Comparison of ENCODE assay signal across 19 cellular contexts in genomic region chr3:52857108-52857507, GRCh38. TPM values are rescaled to one million over a fixed set of nuclear protein-coding genes. Genes with fewer than 3 reads are reported as not detected.
DNase-seq lines count a peak whose midpoint lies in the region; ATAC-seq, FAIRE-seq and TF ChIP-seq lines count a peak whose summit lies in the region.
"Had no signal": no experiment of that assay in that cellular context is flagged by ENCODE, and none has a peak within 500 bp of the region (broad histone marks: within the 10 kb centered on the region; RNA-seq: fewer than 3 reads in every experiment).

No MANE protein-coding gene starts in this region.

- no peaks in the 10 kb centered on the region for H3K27me3 ChIP-seq in CD4-positive, alpha-beta memory T cell (ENCODE audit: insufficient read depth, low read length)
- no peaks in the 10 kb centered on the region for H3K27me3 ChIP-seq in spleen (replicated peaks in 1 of 7)

- H3K9ac ChIP-seq in kidney (ENCODE audit: low read length in 2 of 2) = no peak overlapping the region

- H3K4me3 Mint-ChIP-seq in CD4-positive, alpha-beta memory T cell = no peak overlapping the region
- H3K4me3 Mint-ChIP-seq in effector memory CD8-positive, alpha-beta T cell = no peak overlapping the region
- no peak overlapping the region for H3K4me3 Mint-ChIP-seq in activated T-cell treated with anti-CD3 and anti-CD28 coated beads, Interleukin-2, amount 50 U/mL, for 72 hours
- H3K4me3 Mint-ChIP-seq: B cell; CD8-positive, alpha-beta T cell; GM23338 had no signal

- no peak overlapping the region for H3K27ac ChIP-seq in CD4-positive, alpha-beta memory T cell (ENCODE audit: low read depth, low read length)
- H3K27ac ChIP-seq in spleen = no peak overlapping the region
- no peak overlapping the region for H3K27ac ChIP-seq in kidney (ENCODE audit: low read depth in 2 of 2, low read length in 2 of 2)

- no peaks in the 10 kb centered on the region for H3K9me3 ChIP-seq in CD4-positive, alpha-beta memory T cell (ENCODE audit: control insufficient read depth in 1 of 2, low read length in 2 of 2)
- H3K9me3 ChIP-seq in spleen = no peaks in the 10 kb centered on the region
- H3K9me3 ChIP-seq in kidney (ENCODE audit: control insufficient read depth in 1 of 2, low read length in 2 of 2) = no peaks in the 10 kb centered on the region

- ATAC-seq in GM21423 (IDR thresholded peaks at IDR 0.05; ENCODE audit: unreplicated experiment) = peak; percentile 18
- no peak for ATAC-seq in effector memory CD8-positive, alpha-beta T cell (replicated peaks)
- ATAC-seq in HG03159 (IDR thresholded peaks at IDR 0.05; ENCODE audit: unreplicated experiment) = no peak
- ATAC-seq in activated T-cell treated with anti-CD3 and anti-CD28 coated beads, Interleukin-2, amount 50 U/mL, for 72 hours (replicated peaks in 1 of 2) = no peak
- ATAC-seq: CD8-positive, alpha-beta T cell; GM23338 had no signal

- H3K4me3 ChIP-seq in CD4-positive, alpha-beta memory T cell (ENCODE audit: low read length in 2 of 2) = no peak overlapping the region
- H3K4me3 ChIP-seq in spleen = no peak overlapping the region
- H3K4me3 ChIP-seq in kidney (ENCODE audit: low read length in 2 of 2) = no peak overlapping the region
- H3K4me3 ChIP-seq: GM23338 had no signal

- peak overlapping the region in 4 of 7 donors; percentile 31 to 81 (median 38) for H3K27ac Mint-ChIP-seq in CD4-positive, alpha-beta memory T cell
- peak overlapping the region; percentile 68 to 72 for H3K27ac Mint-ChIP-seq in effector memory CD8-positive, alpha-beta T cell
- H3K27ac Mint-ChIP-seq in activated T-cell treated with anti-CD3 and anti-CD28 coated beads, Interleukin-2, amount 50 U/mL, for 72 hours = no peak overlapping the region
- H3K27ac Mint-ChIP-seq: B cell; CD8-positive, alpha-beta T cell had no signal

- FAIRE-seq in kidney (lab: Jason Lieb, UNC) = no peak
- FAIRE-seq: D721Med had no signal

- 88 to 94% (median 90%) methylated on average over 3 of the region's 3 CpGs for WGBS in spleen, 5 donors

- no peaks in the 10 kb centered on the region for H3K4me1 ChIP-seq in CD4-positive, alpha-beta memory T cell (ENCODE audit: insufficient read depth, low read length)
- H3K4me1 ChIP-seq in spleen = no peaks in the 10 kb centered on the region
- no peaks in the 10 kb centered on the region for H3K4me1 ChIP-seq in kidney (ENCODE audit: control insufficient read depth in 1 of 2, insufficient read depth in 1 of 2, low read depth in 1 of 2, low read length in 2 of 2)

- H3K4me1 Mint-ChIP-seq in CD4-positive, alpha-beta memory T cell = peaks cover 0 to 14% (median 3%) of the 10 kb centered on the region in 4 donors
- H3K4me1 Mint-ChIP-seq in effector memory CD8-positive, alpha-beta T cell (ENCODE audit: low read depth in 2 of 2) = peaks cover 6 to 23% of the 10 kb centered on the region in 2 donors
- H3K4me1 Mint-ChIP-seq in activated T-cell treated with anti-CD3 and anti-CD28 coated beads, Interleukin-2, amount 50 U/mL, for 72 hours (ENCODE audit: low read depth) = no peaks in the 10 kb centered on the region
- H3K4me1 Mint-ChIP-seq: B cell, GM23338 had no signal

- intact Hi-C loops in CD4-positive, alpha-beta memory T cell (cut with micrococcal nuclease) = no loop called here
- intact Hi-C loops in spleen (cut with DNase I; ENCODE audit: low total_unique reads) (no loop called here), kidney (cut with DNase I) (no loop called here)

- POLR2A ChIA-PET in CD4-positive, alpha-beta memory T cell (lab: Charles Lee; ENCODE audit: partially characterized antibody) = no interaction called here

- no peaks in the 10 kb centered on the region for H3K9me3 Mint-ChIP-seq in CD4-positive, alpha-beta memory T cell
- H3K9me3 Mint-ChIP-seq in effector memory CD8-positive, alpha-beta T cell = no peaks in the 10 kb centered on the region
- H3K9me3 Mint-ChIP-seq in activated T-cell treated with anti-CD3 and anti-CD28 coated beads, Interleukin-2, amount 50 U/mL, for 72 hours = no peaks in the 10 kb centered on the region
- H3K9me3 Mint-ChIP-seq: CD8-positive, alpha-beta T cell; GM23338 had no signal

- peaks cover 10% of the 10 kb centered on the region for H3K36me3 ChIP-seq in CD4-positive, alpha-beta memory T cell (ENCODE audit: insufficient read depth, low read length)
- peaks cover 0 to 72% (median 15%) of the 10 kb centered on the region in 6 donors for H3K36me3 ChIP-seq in spleen
- H3K36me3 ChIP-seq in kidney (ENCODE audit: control insufficient read depth in 1 of 2, insufficient read depth in 2 of 2, low read length in 2 of 2) = peaks cover 3 to 9% of the 10 kb centered on the region in 2 donors

- CTCF ChIA-PET in CD4-positive, alpha-beta memory T cell (lab: Charles Lee; ENCODE audit: partially characterized antibody) = interaction anchor here (1.8 kb wide), 1 partner anchor 38 kb away, joined by 4 read pairs; no protein-coding TSS in a partner anchor

- no peak for DNase-seq in CD4-positive, alpha-beta memory T cell
- DNase-seq in effector memory CD8-positive, alpha-beta T cell = no peak
- DNase-seq in spleen (peak; percentile 5), kidney (no peak), putamen (ENCODE audit: low spot score) (no peak)
- no peak for DNase-seq in activated T-cell treated with anti-CD3 and anti-CD28 coated beads, Interleukin-2, amount 50 U/mL, for 72 hours
- DNase-seq: ACHN; C1 segment of cervical spinal cord; CD8-positive, alpha-beta T cell; COR-L47; DMS153; H7; IMR-90 had no signal

- peaks cover 20 to 39% of the 10 kb centered on the region in 2 donors for H3K36me3 Mint-ChIP-seq in CD4-positive, alpha-beta memory T cell
- peaks cover 12% of the 10 kb centered on the region for H3K36me3 Mint-ChIP-seq in effector memory CD8-positive, alpha-beta T cell (ENCODE audit: insufficient read depth)
- peaks cover 0 to 3% of the 10 kb centered on the region in 2 donors for H3K36me3 Mint-ChIP-seq in activated T-cell treated with anti-CD3 and anti-CD28 coated beads, Interleukin-2, amount 50 U/mL, for 72 hours (ENCODE audit: insufficient read depth in 2 of 2)

- no peaks in the 10 kb centered on the region for H3K27me3 Mint-ChIP-seq in CD4-positive, alpha-beta memory T cell
- H3K27me3 Mint-ChIP-seq in effector memory CD8-positive, alpha-beta T cell = no peaks in the 10 kb centered on the region
- no peaks in the 10 kb centered on the region for H3K27me3 Mint-ChIP-seq in activated T-cell treated with anti-CD3 and anti-CD28 coated beads, Interleukin-2, amount 50 U/mL, for 72 hours (ENCODE audit: low read depth)
- H3K27me3 Mint-ChIP-seq: B cell had no signal

- no peak for TF ChIP-seq CTCF in spleen (IDR thresholded peaks at IDR 0.05 in 8 of 11, conservative IDR thresholded peaks at IDR 0.05 in 3 of 11)
- no peak for TF ChIP-seq CTCF in kidney (IDR thresholded peaks at IDR 0.05; ENCODE audit: borderline replicate concordance, extremely low read depth, insufficient read depth)

- TF ChIP-seq POLR2A in spleen (IDR thresholded peaks at IDR 0.05) = no peak

RNA-seq across cellular contexts. Expression of gene MUSTN1, which starts 22.3 kb away (rescaled TPM):
- total RNA-seq in CD4-positive, alpha-beta memory T cell = 1 to 10 TPM; 1.6 to 3.3 TPM
- not detected for polyA plus RNA-seq in CD4-positive, alpha-beta memory T cell
- total RNA-seq in spleen (1 to 10 TPM in 5 of 7 donors, not detected in 2; 2.5 to 6.8 (median 3.4) TPM), kidney (18.6 TPM)
- polyA plus RNA-seq in spleen (10 to 100 TPM; 10.0 to 17.8 (median 16.1) TPM), kidney (ENCODE audit: insufficient read depth, low read depth, low replicate concordance) (47.8 TPM)
- 1 to 10 TPM; 1.3 TPM for total RNA-seq in activated T-cell treated with anti-CD3 and anti-CD28 coated beads, Interleukin-2, amount 50 U/mL, for 72 hours
- total RNA-seq: HT-29, IMR-90 had no signal
- polyA plus RNA-seq: IMR-90 had no signal

RNA-seq across cellular contexts. Expression of gene ITIH4, which starts 26.6 kb away (rescaled TPM):
- 10 to 100 TPM; 50.5 to 50.7 TPM for total RNA-seq in CD4-positive, alpha-beta memory T cell
- 1 to 10 TPM in 1 of 2 donors, under 1 TPM in 1; 0.07 to 1.6 TPM for polyA plus RNA-seq in CD4-positive, alpha-beta memory T cell
- 10 to 100 TPM in 6 of 7 donors, 1 to 10 TPM in 1; 9.9 to 27.4 (median 20.1) TPM for total RNA-seq in spleen
- 10 to 100 TPM; 10.4 to 54.2 (median 30.3) TPM for polyA plus RNA-seq in spleen
- total RNA-seq in kidney = 15.4 TPM
- polyA plus RNA-seq in kidney (ENCODE audit: insufficient read depth, low read depth, low replicate concordance) = 12.9 TPM
- total RNA-seq in activated T-cell treated with anti-CD3 and anti-CD28 coated beads, Interleukin-2, amount 50 U/mL, for 72 hours = 10 to 100 TPM; 21.8 to 24.5 TPM
- total RNA-seq: HT-29 had no signal

RNA-seq across cellular contexts. Expression of gene STIMATE, which starts 40.2 kb away (rescaled TPM):
- 10 to 100 TPM; 54.9 to 58.6 TPM for total RNA-seq in CD4-positive, alpha-beta memory T cell
- 1 to 10 TPM; 7.7 to 9.0 TPM for polyA plus RNA-seq in CD4-positive, alpha-beta memory T cell
- 10 to 100 TPM; 20.3 to 65.6 (median 40.6) TPM for total RNA-seq in spleen
- 10 to 100 TPM in 1 of 3 donors, 1 to 10 TPM in 2; 4.0 to 12.8 (median 5.5) TPM for polyA plus RNA-seq in spleen
- 21.4 TPM for total RNA-seq in kidney
- polyA plus RNA-seq in kidney (ENCODE audit: insufficient read depth, low read depth, low replicate concordance) = 23.3 TPM
- 10 to 100 TPM; 34.4 to 40.8 TPM for total RNA-seq in activated T-cell treated with anti-CD3 and anti-CD28 coated beads, Interleukin-2, amount 50 U/mL, for 72 hours
